Comparison of ENCODE assay signal across 1 cellular context in genomic region chr12:26846419-26846818, GRCh38.
TF ChIP-seq lines count a peak whose summit lies in the region.

No MANE protein-coding gene starts in this region.

TF ChIP-seq in GM12878, 131 proteins besides CTCF, POLR2A, EP300 and RAD21 (continued from another document):
- TF ChIP-seq USF1 (IDR thresholded peaks at IDR 0.05; ENCODE audit: borderline replicate concordance, extremely low read length, insufficient read depth, low read depth, low read length) = no peak
- TF ChIP-seq CHD4 (IDR thresholded peaks at IDR 0.05) = no peak
- TF ChIP-seq SRF (IDR thresholded peaks at IDR 0.05; ENCODE audit: low read depth in 2 of 2, low read length in 2 of 2) = no peak
- no peak for TF ChIP-seq PRDM15 (CRISPR knock-in tag; IDR thresholded peaks at IDR 0.05)
- no peak for TF ChIP-seq ZNF217 (IDR thresholded peaks at IDR 0.05)
- TF ChIP-seq SKIL (IDR thresholded peaks at IDR 0.05; ENCODE audit: low read depth, poor library complexity, severe bottlenecking) = no peak
- no peak for TF ChIP-seq CBFB (IDR thresholded peaks at IDR 0.05; ENCODE audit: low read depth)
- TF ChIP-seq SMAD1 (IDR thresholded peaks at IDR 0.05; ENCODE audit: low read depth, partially characterized antibody) = no peak
- TF ChIP-seq ZNF622 (IDR thresholded peaks at IDR 0.05) = no peak
- no peak for TF ChIP-seq E2F4 (IDR thresholded peaks at IDR 0.05; ENCODE audit: low read depth, low read length)
- no peak for TF ChIP-seq BCLAF1 (IDR thresholded peaks at IDR 0.05)
- TF ChIP-seq SIX5 (IDR thresholded peaks at IDR 0.05; ENCODE audit: low read depth, low read length, severe bottlenecking) = no peak
- TF ChIP-seq CHD2 (IDR thresholded peaks at IDR 0.05; ENCODE audit: borderline replicate concordance, low read depth, low read length) = no peak
- no peak for TF ChIP-seq ZNF592 (IDR thresholded peaks at IDR 0.05)
- peak; percentile 71 for TF ChIP-seq GABPA (IDR thresholded peaks at IDR 0.05; ENCODE audit: low read depth)
- TF ChIP-seq SPI1 (IDR thresholded peaks at IDR 0.05; ENCODE audit: borderline replicate concordance, insufficient read depth, low read depth, low read length) = peak; percentile 53
- TF ChIP-seq RUNX3 (IDR thresholded peaks at IDR 0.05; ENCODE audit: low read length) = no peak
- peak; percentile 60 for TF ChIP-seq PKNOX1 (IDR thresholded peaks at IDR 0.05)
- peak in 1 of 2 experiments; percentile 37; a peak in 1 of 4 replicates for TF ChIP-seq ETV6 (conservative IDR thresholded peaks at IDR 0.05 in 1 of 2, IDR thresholded peaks at IDR 0.05 in 1 of 2; ENCODE audit: borderline replicate concordance in 1 of 2, low read depth in 1 of 2)
- no peak for TF ChIP-seq IKZF1 (conservative IDR thresholded peaks at IDR 0.05)
- TF ChIP-seq MXI1 (IDR thresholded peaks at IDR 0.05; ENCODE audit: low read depth, low read length) = no peak
- TF ChIP-seq CREM (IDR thresholded peaks at IDR 0.05; ENCODE audit: low read depth) = peak; percentile 81
- TF ChIP-seq ATF3 (IDR thresholded peaks at IDR 0.05; ENCODE audit: borderline replicate concordance, extremely low read depth, low read depth, low read length) = no peak
- TF ChIP-seq SMARCA5 (IDR thresholded peaks at IDR 0.05) = no peak
- TF ChIP-seq NR2C1 (IDR thresholded peaks at IDR 0.05) = no peak
- TF ChIP-seq SP1 (IDR thresholded peaks at IDR 0.05; ENCODE audit: low read depth, low read length) = no peak
- TF ChIP-seq NFIC (IDR thresholded peaks at IDR 0.05; ENCODE audit: low read depth, low read length) = no peak
- no peak for TF ChIP-seq CBX3 (IDR thresholded peaks at IDR 0.05; ENCODE audit: borderline replicate concordance, low read depth)
- TF ChIP-seq PAX5 (IDR thresholded peaks at IDR 0.05; ENCODE audit: borderline replicate concordance, low read depth, low read length) = no peak
- no peak for TF ChIP-seq GATAD2B (conservative IDR thresholded peaks at IDR 0.05; ENCODE audit: low read depth)
- TF ChIP-seq ZBTB40 (IDR thresholded peaks at IDR 0.05; ENCODE audit: borderline replicate concordance) = no peak; the same call in 1 of the 2 replicates
- TF ChIP-seq CBX5 (IDR thresholded peaks at IDR 0.05; ENCODE audit: low read depth) = no peak
- no peak for TF ChIP-seq FOXM1 (IDR thresholded peaks at IDR 0.05; ENCODE audit: low read depth, low read length)
- TF ChIP-seq MTA3 (IDR thresholded peaks at IDR 0.05; ENCODE audit: borderline replicate concordance, low read length) = no peak
- TF ChIP-seq ZZZ3 (IDR thresholded peaks at IDR 0.05; ENCODE audit: control insufficient read depth, insufficient read length, low read depth) = no peak
- no peak for TF ChIP-seq ZNF24 (IDR thresholded peaks at IDR 0.05)
- TF ChIP-seq NRF1 (conservative IDR thresholded peaks at IDR 0.05; ENCODE audit: low read depth, low read length) = no peak
- no peak for TF ChIP-seq STAT3 (IDR thresholded peaks at IDR 0.05; ENCODE audit: low read depth, low read length)
- peak; percentile 69; the same call in 1 of the 2 replicates for TF ChIP-seq CREB1 (IDR thresholded peaks at IDR 0.05; ENCODE audit: low read depth)
- no peak for TF ChIP-seq NR2C2 (IDR thresholded peaks at IDR 0.05; ENCODE audit: borderline replicate concordance, control insufficient read depth, insufficient read length, low read depth)
- no peak for TF ChIP-seq CHD1 (IDR thresholded peaks at IDR 0.05; ENCODE audit: low read depth, low read length)
- 0 out of 2 replicates have a peak, but pooled peaks have one; percentile 21 for TF ChIP-seq ATF7 (IDR thresholded peaks at IDR 0.05; ENCODE audit: low read depth)
